Comparison of ENCODE assay signal across 1 cellular context in the genomic region with DNA sequence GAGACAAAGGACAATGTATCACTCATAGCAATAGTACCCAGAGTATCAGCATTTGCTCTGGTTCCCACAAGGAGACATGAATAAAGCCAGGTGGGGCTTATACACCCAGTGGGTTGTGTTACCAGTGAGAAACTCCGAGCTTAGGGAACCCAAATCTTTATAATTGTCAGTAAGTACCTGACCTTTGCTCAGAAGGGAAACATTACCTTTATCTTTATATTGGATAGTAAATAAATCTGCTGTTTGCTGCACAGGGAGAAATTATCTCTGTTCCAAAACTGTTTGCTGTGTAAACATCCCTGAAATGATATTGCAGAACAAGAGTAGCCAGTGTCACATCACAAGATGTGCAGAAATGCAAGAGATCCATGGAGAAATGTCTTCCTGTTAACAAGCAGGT.
TF ChIP-seq lines count a peak whose summit lies in the region.

No MANE protein-coding gene starts in this region.

TF ChIP-seq in HepG2, 621 proteins besides CTCF, POLR2A, EP300 and RAD21 (continued from another document and continues in another):
- 0 out of 2 replicates have a peak, but pooled peaks have one; percentile 24 for TF ChIP-seq SMAD3 (CRISPR knock-in tag; IDR thresholded peaks at IDR 0.05)
- TF ChIP-seq NCOA2 (CRISPR knock-in tag; IDR thresholded peaks at IDR 0.05): peak; percentile 25; the same call in 1 of the 2 replicates
- TF ChIP-seq ZFP36 (IDR thresholded peaks at IDR 0.05; ENCODE audit: borderline replicate concordance, low read depth, low read length, partially characterized antibody): peak; percentile 42
- TF ChIP-seq, protein P1, sequence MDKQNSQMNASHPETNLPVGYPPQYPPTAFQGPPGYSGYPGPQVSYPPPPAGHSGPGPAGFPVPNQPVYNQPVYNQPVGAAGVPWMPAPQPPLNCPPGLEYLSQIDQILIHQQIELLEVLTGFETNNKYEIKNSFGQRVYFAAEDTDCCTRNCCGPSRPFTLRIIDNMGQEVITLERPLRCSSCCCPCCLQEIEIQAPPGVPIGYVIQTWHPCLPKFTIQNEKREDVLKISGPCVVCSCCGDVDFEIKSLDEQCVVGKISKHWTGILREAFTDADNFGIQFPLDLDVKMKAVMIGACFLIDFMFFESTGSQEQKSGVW (CRISPR knock-in tag; IDR thresholded peaks at IDR 0.05; ENCODE audit: borderline replicate concordance): no peak
- TF ChIP-seq NONO (IDR thresholded peaks at IDR 0.05): no peak
- 0 out of 2 replicates have a peak, but pooled peaks have one; percentile 24 for TF ChIP-seq NONO (CRISPR knock-in tag; conservative IDR thresholded peaks at IDR 0.05)
- no peak for TF ChIP-seq AKAP8 (CRISPR knock-in tag; IDR thresholded peaks at IDR 0.05)
- TF ChIP-seq, protein P2, sequence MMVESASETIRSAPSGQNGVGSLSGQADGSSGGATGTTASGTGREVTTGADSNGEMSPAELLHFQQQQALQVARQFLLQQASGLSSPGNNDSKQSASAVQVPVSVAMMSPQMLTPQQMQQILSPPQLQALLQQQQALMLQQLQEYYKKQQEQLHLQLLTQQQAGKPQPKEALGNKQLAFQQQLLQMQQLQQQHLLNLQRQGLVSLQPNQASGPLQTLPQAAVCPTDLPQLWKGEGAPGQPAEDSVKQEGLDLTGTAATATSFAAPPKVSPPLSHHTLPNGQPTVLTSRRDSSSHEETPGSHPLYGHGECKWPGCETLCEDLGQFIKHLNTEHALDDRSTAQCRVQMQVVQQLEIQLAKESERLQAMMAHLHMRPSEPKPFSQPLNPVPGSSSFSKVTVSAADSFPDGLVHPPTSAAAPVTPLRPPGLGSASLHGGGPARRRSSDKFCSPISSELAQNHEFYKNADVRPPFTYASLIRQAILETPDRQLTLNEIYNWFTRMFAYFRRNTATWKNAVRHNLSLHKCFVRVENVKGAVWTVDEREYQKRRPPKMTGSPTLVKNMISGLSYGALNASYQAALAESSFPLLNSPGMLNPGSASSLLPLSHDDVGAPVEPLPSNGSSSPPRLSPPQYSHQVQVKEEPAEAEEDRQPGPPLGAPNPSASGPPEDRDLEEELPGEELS (CRISPR knock-in tag; IDR thresholded peaks at IDR 0.05): peak; percentile 38; the same call in 1 of the 2 replicates
- no peak for TF ChIP-seq SOX6 (IDR thresholded peaks at IDR 0.05)
- TF ChIP-seq SOX6 (CRISPR knock-in tag; IDR thresholded peaks at IDR 0.05): peak; percentile 37; the same call in 1 of the 2 replicates
- TF ChIP-seq, protein P3, sequence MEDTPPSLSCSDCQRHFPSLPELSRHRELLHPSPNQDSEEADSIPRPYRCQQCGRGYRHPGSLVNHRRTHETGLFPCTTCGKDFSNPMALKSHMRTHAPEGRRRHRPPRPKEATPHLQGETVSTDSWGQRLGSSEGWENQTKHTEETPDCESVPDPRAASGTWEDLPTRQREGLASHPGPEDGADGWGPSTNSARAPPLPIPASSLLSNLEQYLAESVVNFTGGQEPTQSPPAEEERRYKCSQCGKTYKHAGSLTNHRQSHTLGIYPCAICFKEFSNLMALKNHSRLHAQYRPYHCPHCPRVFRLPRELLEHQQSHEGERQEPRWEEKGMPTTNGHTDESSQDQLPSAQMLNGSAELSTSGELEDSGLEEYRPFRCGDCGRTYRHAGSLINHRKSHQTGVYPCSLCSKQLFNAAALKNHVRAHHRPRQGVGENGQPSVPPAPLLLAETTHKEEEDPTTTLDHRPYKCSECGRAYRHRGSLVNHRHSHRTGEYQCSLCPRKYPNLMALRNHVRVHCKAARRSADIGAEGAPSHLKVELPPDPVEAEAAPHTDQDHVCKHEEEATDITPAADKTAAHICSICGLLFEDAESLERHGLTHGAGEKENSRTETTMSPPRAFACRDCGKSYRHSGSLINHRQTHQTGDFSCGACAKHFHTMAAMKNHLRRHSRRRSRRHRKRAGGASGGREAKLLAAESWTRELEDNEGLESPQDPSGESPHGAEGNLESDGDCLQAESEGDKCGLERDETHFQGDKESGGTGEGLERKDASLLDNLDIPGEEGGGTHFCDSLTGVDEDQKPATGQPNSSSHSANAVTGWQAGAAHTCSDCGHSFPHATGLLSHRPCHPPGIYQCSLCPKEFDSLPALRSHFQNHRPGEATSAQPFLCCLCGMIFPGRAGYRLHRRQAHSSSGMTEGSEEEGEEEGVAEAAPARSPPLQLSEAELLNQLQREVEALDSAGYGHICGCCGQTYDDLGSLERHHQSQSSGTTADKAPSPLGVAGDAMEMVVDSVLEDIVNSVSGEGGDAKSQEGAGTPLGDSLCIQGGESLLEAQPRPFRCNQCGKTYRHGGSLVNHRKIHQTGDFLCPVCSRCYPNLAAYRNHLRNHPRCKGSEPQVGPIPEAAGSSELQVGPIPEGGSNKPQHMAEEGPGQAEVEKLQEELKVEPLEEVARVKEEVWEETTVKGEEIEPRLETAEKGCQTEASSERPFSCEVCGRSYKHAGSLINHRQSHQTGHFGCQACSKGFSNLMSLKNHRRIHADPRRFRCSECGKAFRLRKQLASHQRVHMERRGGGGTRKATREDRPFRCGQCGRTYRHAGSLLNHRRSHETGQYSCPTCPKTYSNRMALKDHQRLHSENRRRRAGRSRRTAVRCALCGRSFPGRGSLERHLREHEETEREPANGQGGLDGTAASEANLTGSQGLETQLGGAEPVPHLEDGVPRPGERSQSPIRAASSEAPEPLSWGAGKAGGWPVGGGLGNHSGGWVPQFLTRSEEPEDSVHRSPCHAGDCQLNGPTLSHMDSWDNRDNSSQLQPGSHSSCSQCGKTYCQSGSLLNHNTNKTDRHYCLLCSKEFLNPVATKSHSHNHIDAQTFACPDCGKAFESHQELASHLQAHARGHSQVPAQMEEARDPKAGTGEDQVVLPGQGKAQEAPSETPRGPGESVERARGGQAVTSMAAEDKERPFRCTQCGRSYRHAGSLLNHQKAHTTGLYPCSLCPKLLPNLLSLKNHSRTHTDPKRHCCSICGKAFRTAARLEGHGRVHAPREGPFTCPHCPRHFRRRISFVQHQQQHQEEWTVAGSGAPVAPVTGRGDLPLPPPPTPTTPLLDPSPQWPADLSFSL (CRISPR knock-in tag; IDR thresholded peaks at IDR 0.05): no peak
- TF ChIP-seq HMG20A (CRISPR knock-in tag; IDR thresholded peaks at IDR 0.05; ENCODE audit: borderline replicate concordance): peak; percentile 25; the same call in 1 of the 2 replicates
- TF ChIP-seq ZNF24 (IDR thresholded peaks at IDR 0.05): no peak
- TF ChIP-seq, protein P4, sequence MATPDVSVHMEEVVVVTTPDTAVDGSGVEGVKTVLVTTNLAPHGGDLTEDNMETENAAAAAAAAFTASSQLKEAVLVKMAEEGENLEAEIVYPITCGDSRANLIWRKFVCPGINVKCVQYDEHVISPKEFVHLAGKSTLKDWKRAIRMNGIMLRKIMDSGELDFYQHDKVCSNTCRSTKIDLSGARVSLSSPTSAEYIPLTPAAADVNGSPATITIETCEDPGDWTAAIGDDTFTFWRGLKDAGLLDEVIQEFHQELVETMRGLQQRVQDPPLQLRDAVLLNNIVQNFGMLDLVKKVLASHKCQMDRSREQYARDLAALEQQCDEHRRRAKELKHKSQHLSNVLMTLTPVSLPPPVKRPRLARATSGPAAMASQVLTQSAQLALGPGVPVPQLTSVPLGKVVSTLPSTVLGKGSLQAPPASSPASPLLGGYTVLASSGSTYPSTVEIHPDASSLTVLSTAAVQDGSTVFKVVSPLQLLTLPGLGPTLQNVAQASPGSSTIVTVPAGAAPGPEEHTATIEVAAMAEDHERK (CRISPR knock-in tag; IDR thresholded peaks at IDR 0.05; ENCODE audit: low read depth): no peak
- no peak for TF ChIP-seq ZNF17 (CRISPR knock-in tag; IDR thresholded peaks at IDR 0.05)
- TF ChIP-seq KDM5B (CRISPR knock-in tag; IDR thresholded peaks at IDR 0.05; ENCODE audit: borderline replicate concordance): no peak
- no peak for TF ChIP-seq ZNF10 (CRISPR knock-in tag; IDR thresholded peaks at IDR 0.05; ENCODE audit: borderline replicate concordance, low read depth)
- 0 out of 2 replicates have a peak, but pooled peaks have one; percentile 20 for TF ChIP-seq GATA4 (IDR thresholded peaks at IDR 0.05; ENCODE audit: borderline replicate concordance, low read depth)
- TF ChIP-seq SOX13 (IDR thresholded peaks at IDR 0.05): no peak
- peak in 1 of 2 experiments; percentile 68; a peak in 2 of 4 replicates for TF ChIP-seq SOX13 (CRISPR knock-in tag; conservative IDR thresholded peaks at IDR 0.05 in 1 of 2, IDR thresholded peaks at IDR 0.05 in 1 of 2)
- no peak for TF ChIP-seq TGIF2 (CRISPR knock-in tag; IDR thresholded peaks at IDR 0.05)
- peak; percentile 80 for TF ChIP-seq ISL2 (CRISPR knock-in tag; IDR thresholded peaks at IDR 0.05)
- TF ChIP-seq ZFAT (CRISPR knock-in tag; conservative IDR thresholded peaks at IDR 0.05): no peak
- TF ChIP-seq ZNF550 (CRISPR knock-in tag; IDR thresholded peaks at IDR 0.05; ENCODE audit: borderline replicate concordance): no peak
- peak; percentile 46; the same call in 1 of the 2 replicates for TF ChIP-seq CEBPG (CRISPR knock-in tag; IDR thresholded peaks at IDR 0.05)
- TF ChIP-seq MED8 (CRISPR knock-in tag; IDR thresholded peaks at IDR 0.05; ENCODE audit: insufficient replicate concordance): no peak
- TF ChIP-seq, protein P5, sequence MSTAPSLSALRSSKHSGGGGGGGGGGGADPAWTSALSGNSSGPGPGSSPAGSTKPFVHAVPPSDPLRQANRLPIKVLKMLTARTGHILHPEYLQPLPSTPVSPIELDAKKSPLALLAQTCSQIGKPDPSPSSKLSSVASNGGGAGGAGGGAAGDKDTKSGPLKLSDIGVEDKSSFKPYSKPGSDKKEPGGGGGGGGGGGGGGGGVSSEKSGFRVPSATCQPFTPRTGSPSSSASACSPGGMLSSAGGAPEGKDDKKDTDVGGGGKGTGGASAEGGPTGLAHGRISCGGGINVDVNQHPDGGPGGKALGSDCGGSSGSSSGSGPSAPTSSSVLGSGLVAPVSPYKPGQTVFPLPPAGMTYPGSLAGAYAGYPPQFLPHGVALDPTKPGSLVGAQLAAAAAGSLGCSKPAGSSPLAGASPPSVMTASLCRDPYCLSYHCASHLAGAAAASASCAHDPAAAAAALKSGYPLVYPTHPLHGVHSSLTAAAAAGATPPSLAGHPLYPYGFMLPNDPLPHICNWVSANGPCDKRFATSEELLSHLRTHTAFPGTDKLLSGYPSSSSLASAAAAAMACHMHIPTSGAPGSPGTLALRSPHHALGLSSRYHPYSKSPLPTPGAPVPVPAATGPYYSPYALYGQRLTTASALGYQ (CRISPR knock-in tag; IDR thresholded peaks at IDR 0.05): peak; percentile 59; the same call in 1 of the 2 replicates
- TF ChIP-seq, protein P6, sequence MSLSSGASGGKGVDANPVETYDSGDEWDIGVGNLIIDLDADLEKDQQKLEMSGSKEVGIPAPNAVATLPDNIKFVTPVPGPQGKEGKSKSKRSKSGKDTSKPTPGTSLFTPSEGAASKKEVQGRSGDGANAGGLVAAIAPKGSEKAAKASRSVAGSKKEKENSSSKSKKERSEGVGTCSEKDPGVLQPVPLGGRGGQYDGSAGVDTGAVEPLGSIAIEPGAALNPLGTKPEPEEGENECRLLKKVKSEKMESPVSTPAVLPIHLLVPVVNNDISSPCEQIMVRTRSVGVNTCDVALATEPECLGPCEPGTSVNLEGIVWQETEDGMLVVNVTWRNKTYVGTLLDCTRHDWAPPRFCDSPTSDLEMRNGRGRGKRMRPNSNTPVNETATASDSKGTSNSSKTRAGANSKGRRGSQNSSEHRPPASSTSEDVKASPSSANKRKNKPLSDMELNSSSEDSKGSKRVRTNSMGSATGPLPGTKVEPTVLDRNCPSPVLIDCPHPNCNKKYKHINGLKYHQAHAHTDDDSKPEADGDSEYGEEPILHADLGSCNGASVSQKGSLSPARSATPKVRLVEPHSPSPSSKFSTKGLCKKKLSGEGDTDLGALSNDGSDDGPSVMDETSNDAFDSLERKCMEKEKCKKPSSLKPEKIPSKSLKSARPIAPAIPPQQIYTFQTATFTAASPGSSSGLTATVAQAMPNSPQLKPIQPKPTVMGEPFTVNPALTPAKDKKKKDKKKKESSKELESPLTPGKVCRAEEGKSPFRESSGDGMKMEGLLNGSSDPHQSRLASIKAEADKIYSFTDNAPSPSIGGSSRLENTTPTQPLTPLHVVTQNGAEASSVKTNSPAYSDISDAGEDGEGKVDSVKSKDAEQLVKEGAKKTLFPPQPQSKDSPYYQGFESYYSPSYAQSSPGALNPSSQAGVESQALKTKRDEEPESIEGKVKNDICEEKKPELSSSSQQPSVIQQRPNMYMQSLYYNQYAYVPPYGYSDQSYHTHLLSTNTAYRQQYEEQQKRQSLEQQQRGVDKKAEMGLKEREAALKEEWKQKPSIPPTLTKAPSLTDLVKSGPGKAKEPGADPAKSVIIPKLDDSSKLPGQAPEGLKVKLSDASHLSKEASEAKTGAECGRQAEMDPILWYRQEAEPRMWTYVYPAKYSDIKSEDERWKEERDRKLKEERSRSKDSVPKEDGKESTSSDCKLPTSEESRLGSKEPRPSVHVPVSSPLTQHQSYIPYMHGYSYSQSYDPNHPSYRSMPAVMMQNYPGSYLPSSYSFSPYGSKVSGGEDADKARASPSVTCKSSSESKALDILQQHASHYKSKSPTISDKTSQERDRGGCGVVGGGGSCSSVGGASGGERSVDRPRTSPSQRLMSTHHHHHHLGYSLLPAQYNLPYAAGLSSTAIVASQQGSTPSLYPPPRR (CRISPR knock-in tag; IDR thresholded peaks at IDR 0.05; ENCODE audit: borderline replicate concordance): peak; percentile 86
- no peak for TF ChIP-seq ATAD3A (CRISPR knock-in tag; IDR thresholded peaks at IDR 0.05)
- no peak for TF ChIP-seq ZIK1 (CRISPR knock-in tag; IDR thresholded peaks at IDR 0.05; ENCODE audit: borderline replicate concordance, low read depth)
- no peak for TF ChIP-seq ZNF329 (CRISPR knock-in tag; IDR thresholded peaks at IDR 0.05; ENCODE audit: low read depth)
- no peak for TF ChIP-seq ZNF3 (CRISPR knock-in tag; IDR thresholded peaks at IDR 0.05)
- TF ChIP-seq FOXP1 (IDR thresholded peaks at IDR 0.05): no peak
- peak; percentile 63; the same call in 1 of the 2 replicates for TF ChIP-seq FOXP1 (CRISPR knock-in tag; IDR thresholded peaks at IDR 0.05)
- no peak for TF ChIP-seq MBD4 (IDR thresholded peaks at IDR 0.05; ENCODE audit: borderline replicate concordance, low read length)
- peak; percentile 92 for TF ChIP-seq GFI1 (CRISPR knock-in tag; IDR thresholded peaks at IDR 0.05; ENCODE audit: borderline replicate concordance)
- TF ChIP-seq, protein P7, sequence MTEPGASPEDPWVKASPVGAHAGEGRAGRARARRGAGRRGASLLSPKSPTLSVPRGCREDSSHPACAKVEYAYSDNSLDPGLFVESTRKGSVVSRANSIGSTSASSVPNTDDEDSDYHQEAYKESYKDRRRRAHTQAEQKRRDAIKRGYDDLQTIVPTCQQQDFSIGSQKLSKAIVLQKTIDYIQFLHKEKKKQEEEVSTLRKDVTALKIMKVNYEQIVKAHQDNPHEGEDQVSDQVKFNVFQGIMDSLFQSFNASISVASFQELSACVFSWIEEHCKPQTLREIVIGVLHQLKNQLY (CRISPR knock-in tag; IDR thresholded peaks at IDR 0.05): no peak
- no peak for TF ChIP-seq ZNF224 (CRISPR knock-in tag; IDR thresholded peaks at IDR 0.05)
- TF ChIP-seq PRMT3 (CRISPR knock-in tag; IDR thresholded peaks at IDR 0.05; ENCODE audit: borderline replicate concordance, low read depth): no peak
- TF ChIP-seq, protein P8, sequence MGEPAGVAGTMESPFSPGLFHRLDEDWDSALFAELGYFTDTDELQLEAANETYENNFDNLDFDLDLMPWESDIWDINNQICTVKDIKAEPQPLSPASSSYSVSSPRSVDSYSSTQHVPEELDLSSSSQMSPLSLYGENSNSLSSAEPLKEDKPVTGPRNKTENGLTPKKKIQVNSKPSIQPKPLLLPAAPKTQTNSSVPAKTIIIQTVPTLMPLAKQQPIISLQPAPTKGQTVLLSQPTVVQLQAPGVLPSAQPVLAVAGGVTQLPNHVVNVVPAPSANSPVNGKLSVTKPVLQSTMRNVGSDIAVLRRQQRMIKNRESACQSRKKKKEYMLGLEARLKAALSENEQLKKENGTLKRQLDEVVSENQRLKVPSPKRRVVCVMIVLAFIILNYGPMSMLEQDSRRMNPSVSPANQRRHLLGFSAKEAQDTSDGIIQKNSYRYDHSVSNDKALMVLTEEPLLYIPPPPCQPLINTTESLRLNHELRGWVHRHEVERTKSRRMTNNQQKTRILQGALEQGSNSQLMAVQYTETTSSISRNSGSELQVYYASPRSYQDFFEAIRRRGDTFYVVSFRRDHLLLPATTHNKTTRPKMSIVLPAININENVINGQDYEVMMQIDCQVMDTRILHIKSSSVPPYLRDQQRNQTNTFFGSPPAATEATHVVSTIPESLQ (CRISPR knock-in tag; conservative IDR thresholded peaks at IDR 0.05): no peak
